ENCODE assay signal across 29 cellular contexts in the genomic region with DNA sequence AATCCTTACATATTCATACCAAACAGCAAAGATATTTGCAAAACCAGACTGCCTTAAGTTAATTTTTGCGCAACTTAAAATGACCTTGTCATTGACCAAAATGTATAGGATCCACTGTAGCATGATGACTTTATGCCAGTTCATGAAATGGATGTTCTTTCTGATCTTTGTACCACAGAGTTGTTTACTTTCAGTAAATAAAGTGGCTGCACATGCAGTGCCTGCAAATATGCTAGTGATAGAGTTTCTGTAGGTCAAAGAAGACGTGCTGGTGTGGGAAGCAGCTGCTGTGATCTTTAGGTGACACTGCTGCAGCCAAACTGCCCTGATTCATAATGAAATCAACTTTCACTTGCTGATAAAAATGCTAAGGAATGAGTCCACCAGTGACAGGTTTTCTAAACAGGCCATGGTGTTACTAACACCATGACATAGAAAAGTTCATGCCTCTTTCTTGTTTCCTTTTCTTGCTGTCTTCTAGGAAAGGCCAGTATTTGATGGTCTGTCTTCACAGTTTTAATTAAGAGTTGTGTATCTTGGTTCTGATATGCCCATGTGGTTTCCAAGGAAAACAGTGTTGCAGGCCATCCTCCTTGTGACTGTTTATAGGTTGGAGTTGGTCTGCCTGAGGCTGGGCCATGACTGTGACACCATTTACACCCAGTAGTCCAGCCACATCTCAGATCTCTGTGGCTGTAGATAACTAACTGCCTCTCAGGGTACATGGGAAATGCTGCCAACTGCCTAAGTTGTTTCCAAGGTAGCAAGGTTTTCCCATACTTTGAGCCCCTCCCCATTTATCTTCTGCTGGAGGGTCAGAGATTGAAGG.
"Had no signal": no experiment of that assay in that cellular context is flagged by ENCODE, and none has a peak within 500 bp of the region (broad histone marks: within the 10 kb centered on the region; RNA-seq: fewer than 3 reads in every experiment).

No MANE protein-coding gene starts in this region.

- H3K4me1 ChIP-seq: ascending aorta, left ventricle myocardium inferior, parathyroid adenoma, psoas muscle, suprapubic skin, tibial artery, upper lobe of right lung had no signal

- H3K27me3 Mint-ChIP-seq: activated naive CD8-positive, alpha-beta T cell treated with anti-CD3 and anti-CD28 coated beads for 36 hours; brain had no signal

- H3K4me3 ChIP-seq: adrenal gland, ascending aorta, left ventricle myocardium inferior, psoas muscle, spleen, suprapubic skin, tibial artery, upper lobe of right lung had no signal

- H3K27ac Mint-ChIP-seq: activated naive CD4-positive, alpha-beta T cell treated with anti-CD3 and anti-CD28 coated beads for 36 hours; activated naive CD8-positive, alpha-beta T cell treated with anti-CD3 and anti-CD28 coated beads for 36 hours; activated T-helper 1 cell treated with anti-CD3 and anti-CD28 coated beads, Interleukin-12 subunit alpha, Interleukin-12 subunit beta, Interleukin-2, Interleukin-4 antibody, amounts not matched to agents 30 ng/mL and 10 ng/mL and 1 ng/mL, durations not matched to agents 14 hours and 24 hours and 36 hours; brain; mesothelial cell of epicardium; naive thymus-derived CD4-positive, alpha-beta T cell had no signal

- H2AFZ ChIP-seq: parathyroid adenoma had no signal

- H3K36me3 Mint-ChIP-seq: activated naive CD8-positive, alpha-beta T cell treated with anti-CD3 and anti-CD28 coated beads for 36 hours had no signal

- H3K36me3 ChIP-seq: adrenal gland had no signal

- H3K4me1 Mint-ChIP-seq: activated naive CD8-positive, alpha-beta T cell treated with anti-CD3 and anti-CD28 coated beads for 36 hours; mesothelial cell of epicardium had no signal

- DNase-seq: activated CD4-positive, alpha-beta T cell treated with anti-CD3 and anti-CD28 coated beads for 48 hours; activated CD4-positive, alpha-beta T cell treated with anti-CD3 and anti-CD28 coated beads, Interleukin-2, amount 50 U/mL, for 48 hours; activated CD8-positive, alpha-beta memory T cell treated with anti-CD3 and anti-CD28 coated beads for 24 hours; activated effector memory CD4-positive, alpha-beta T cell treated with anti-CD3 and anti-CD28 coated beads, Interleukin-2, amount 50 U/mL, for 16 hours; activated naive CD4-positive, alpha-beta T cell treated with anti-CD3 and anti-CD28 coated beads for 36 hours; activated naive CD8-positive, alpha-beta T cell treated with anti-CD3 and anti-CD28 coated beads for 36 hours; adrenal gland; cortex of kidney; foreskin fibroblast; head of caudate nucleus; hypothalamus; kidney glomerular epithelial cell; left ventricle myocardium inferior; mammary epithelial cell; naive thymus-derived CD4-positive, alpha-beta T cell; psoas muscle; spleen; stimulated activated naive CD4-positive, alpha-beta T cell; T-helper 2 cell; tibial artery; upper lobe of right lung had no signal

- H3K9ac ChIP-seq: parathyroid adenoma had no signal

- H3K9me3 ChIP-seq: adrenal gland, ascending aorta, left ventricle myocardium inferior, psoas muscle, spleen, suprapubic skin, tibial artery, upper lobe of right lung had no signal

- H3K9me3 Mint-ChIP-seq: activated naive CD4-positive, alpha-beta T cell treated with anti-CD3 and anti-CD28 coated beads for 36 hours; activated naive CD8-positive, alpha-beta T cell treated with anti-CD3 and anti-CD28 coated beads for 36 hours; activated T-helper 1 cell treated with anti-CD3 and anti-CD28 coated beads, Interleukin-12 subunit alpha, Interleukin-12 subunit beta, Interleukin-2, Interleukin-4 antibody, amounts not matched to agents 30 ng/mL and 10 ng/mL and 1 ng/mL, durations not matched to agents 14 hours and 24 hours and 36 hours; brain; mesothelial cell of epicardium had no signal

- H3K27me3 ChIP-seq: adrenal gland, ascending aorta, spleen, suprapubic skin, tibial artery, upper lobe of right lung had no signal

- H3K27ac ChIP-seq: adrenal gland, ascending aorta, left ventricle myocardium inferior, parathyroid adenoma, psoas muscle, spleen, suprapubic skin, tibial artery, upper lobe of right lung had no signal

- H3K4me3 Mint-ChIP-seq: activated naive CD4-positive, alpha-beta T cell treated with anti-CD3 and anti-CD28 coated beads for 36 hours; activated naive CD8-positive, alpha-beta T cell treated with anti-CD3 and anti-CD28 coated beads for 36 hours; activated T-helper 1 cell treated with anti-CD3 and anti-CD28 coated beads, Interleukin-12 subunit alpha, Interleukin-12 subunit beta, Interleukin-2, Interleukin-4 antibody, amounts not matched to agents 30 ng/mL and 10 ng/mL and 1 ng/mL, durations not matched to agents 14 hours and 24 hours and 36 hours; brain; mesothelial cell of epicardium; naive thymus-derived CD4-positive, alpha-beta T cell had no signal

- ATAC-seq: activated CD4-positive, CD25-positive, alpha-beta regulatory T cell treated with anti-CD3 and anti-CD28 coated beads, Interleukin-2, amount 50 U/mL, for 24 hours; esophagus mucosa; naive thymus-derived CD4-positive, alpha-beta T cell; psoas muscle; upper lobe of right lung had no signal
